12 cellular contexts compared by ENCODE assay signal in the genomic region with DNA sequence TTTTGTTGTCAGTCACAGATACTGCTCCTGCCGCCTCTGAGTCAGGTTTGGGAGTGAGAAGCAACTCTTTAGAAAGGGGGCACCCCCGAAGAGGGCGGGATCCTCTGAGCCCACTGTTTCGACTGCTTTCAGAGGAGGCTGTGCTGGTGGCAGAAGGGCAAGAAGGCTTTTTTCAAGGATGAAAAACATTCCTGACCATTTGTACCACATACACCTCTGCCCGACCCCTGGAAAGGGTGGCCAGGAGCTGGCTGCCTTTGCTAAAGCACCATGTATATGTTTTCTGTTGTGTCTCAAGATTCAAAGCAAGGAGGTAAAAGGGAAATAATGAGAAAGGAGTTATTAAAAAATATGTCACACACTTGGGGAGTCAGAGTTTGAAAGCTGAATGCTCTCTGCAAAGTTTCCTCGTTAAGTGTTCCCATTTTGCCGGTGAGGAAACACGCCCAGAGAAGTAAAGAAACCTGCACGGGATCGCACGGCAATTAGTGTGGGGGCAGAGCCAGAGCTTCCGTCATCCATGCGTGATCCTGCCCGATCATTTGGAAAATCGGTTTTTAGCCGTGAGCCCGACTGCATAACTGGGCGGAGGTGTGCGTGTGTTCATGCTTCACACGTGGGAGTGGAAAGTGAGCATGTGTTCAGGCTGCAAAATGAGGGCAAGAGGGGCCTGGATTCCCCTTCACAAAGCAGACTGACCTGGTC.
DNase-seq lines count a peak whose midpoint lies in the region; ATAC-seq, FAIRE-seq and TF ChIP-seq lines count a peak whose summit lies in the region.
"Had no signal": no experiment of that assay in that cellular context is flagged by ENCODE, and none has a peak within 500 bp of the region (broad histone marks: within the 10 kb centered on the region; RNA-seq: fewer than 3 reads in every experiment).

No MANE protein-coding gene starts in this region.

- H3K9me2 ChIP-seq in OCI-LY7 (ENCODE audit: insufficient read depth, low read length), result no peaks in the 10 kb centered on the region

- H2AFZ ChIP-seq in HepG2 (ENCODE audit: low read length) (no peak overlapping the region), osteoblast (ENCODE audit: low read length) (no peak overlapping the region), OCI-LY7 (ENCODE audit: low read length) (no peak overlapping the region), trophoblast cell (ENCODE audit: insufficient read depth, low read length, poor library complexity) (no peak overlapping the region)

- H2AK5ac ChIP-seq in trophoblast cell (ENCODE audit: low read length), result no peak overlapping the region

- no peak overlapping the region for H4K8ac ChIP-seq in trophoblast cell (ENCODE audit: low read depth, low read length)

- H3K79me1 ChIP-seq in trophoblast cell (ENCODE audit: low read length), result no peaks in the 10 kb centered on the region

- BruUV-seq in HepG2 (replicated peaks; lab: Mats Ljungman, UMichigan), result no TSS peak
- no TSS peak for BruUV-seq in OCI-LY7 (replicated peaks; lab: Mats Ljungman, UMichigan)

- FAIRE-seq in HepG2 (lab: Jason Lieb, UNC), result no peak

- in situ Hi-C loops in HepG2 (cut with HindIII; ENCODE audit: extremely low pct_ligation_motif_present, low pct_unique_long_range_greater_than_20kb), result no loop called here

- no peak overlapping the region for H3K27ac ChIP-seq in HepG2 (ENCODE audit: extremely low read length, insufficient read depth, low read length)
- no peak overlapping the region for H3K27ac ChIP-seq in right lobe of liver
- H3K27ac ChIP-seq in osteoblast (ENCODE audit: low read depth, low read length), result peak overlapping the region; percentile 90
- H3K27ac ChIP-seq in OCI-LY7 (ENCODE audit: low read depth, low read length, poor library complexity, severe bottlenecking), result no peak overlapping the region
- H3K27ac ChIP-seq in trophoblast cell (ENCODE audit: low read depth, low read length), result no peak overlapping the region
- H3K27ac ChIP-seq: Peyer's patch had no signal

- TF ChIP-seq POLR2A in HepG2 (IDR thresholded peaks at IDR 0.05; ENCODE audit: insufficient read depth in 1 of 2, low read depth in 2 of 2, low read length in 2 of 2), result no peak
- TF ChIP-seq POLR2A in right lobe of liver (IDR thresholded peaks at IDR 0.05), result no peak

- no peak for TF ChIP-seq CTCF in HepG2 (CRISPR knock-in tag; IDR thresholded peaks at IDR 0.05)
- no peak for TF ChIP-seq CTCF in right lobe of liver (IDR thresholded peaks at IDR 0.05)
- no peak for TF ChIP-seq CTCF in osteoblast (IDR thresholded peaks at IDR 0.05; ENCODE audit: extremely low read depth, low read depth, low read length)
- no peak for TF ChIP-seq CTCF in OCI-LY7 (conservative IDR thresholded peaks at IDR 0.05; ENCODE audit: low read length)

- H4K91ac ChIP-seq in trophoblast cell (ENCODE audit: low read depth, low read length), result no peak overlapping the region

- no peak overlapping the region for H4K12ac ChIP-seq in trophoblast cell (ENCODE audit: low read depth, low read length)

- H3K23ac ChIP-seq in trophoblast cell (ENCODE audit: low read length), result no peak overlapping the region

- TF ChIP-seq RAD21 in HepG2 (CRISPR knock-in tag; IDR thresholded peaks at IDR 0.05), result no peak

- DNase-seq in HepG2 (ENCODE audit: low spot score), result no peak
- no peak for DNase-seq in right lobe of liver
- DNase-seq in head of caudate nucleus, result peak in 31 of 42 donors; percentile 17 to 76 (median 54)
- DNase-seq in osteoblast (ENCODE audit: insufficient read length, low spot score, missing footprints), result no peak
- no peak for DNase-seq in OCI-LY7 (ENCODE audit: low spot score)
- DNase-seq in T-helper 9 cell, result no peak
- DNase-seq in KG1 (lab: John Stamatoyannopoulos, UW), result no peak
- DNase-seq in trophoblast cell, result no peak
- DNase-seq: DMS79 treated with DMSO at 0.1 percent for 48 hours, KBM-7, NCI-H2227 treated with DMSO at 0.1 percent for 48 hours, Peyer's patch had no signal

- H3K27me3 ChIP-seq in HepG2 (ENCODE audit: control insufficient read depth in 1 of 2, insufficient read depth in 2 of 2, low read length in 2 of 2) (peaks cover 3 to 30% of the 10 kb centered on the region in 2 experiments; a peak in 3 of 5 replicates), right lobe of liver (no peaks in the 10 kb centered on the region), osteoblast (ENCODE audit: insufficient read depth, low read length) (no peaks in the 10 kb centered on the region), trophoblast cell (ENCODE audit: insufficient read depth, low read length) (no peaks in the 10 kb centered on the region)
- H3K27me3 ChIP-seq: Peyer's patch had no signal

- H3K4me1 ChIP-seq in HepG2 (ENCODE audit: insufficient read depth, low read length), result no peaks in the 10 kb centered on the region
- H3K4me1 ChIP-seq in right lobe of liver, result no peaks in the 10 kb centered on the region
- peaks cover 57% of the 10 kb centered on the region for H3K4me1 ChIP-seq in osteoblast (ENCODE audit: insufficient read depth, low read length)
- no peaks in the 10 kb centered on the region for H3K4me1 ChIP-seq in OCI-LY7 (ENCODE audit: insufficient read depth, low read length, poor library complexity, severe bottlenecking)
- no peaks in the 10 kb centered on the region for H3K4me1 ChIP-seq in trophoblast cell (ENCODE audit: control insufficient read depth in 1 of 2, insufficient read depth in 2 of 2, low read length in 2 of 2)
- H3K4me1 ChIP-seq: Peyer's patch had no signal

- no peak overlapping the region for H3K4ac ChIP-seq in trophoblast cell (ENCODE audit: low read depth, low read length)

- TF ChIP-seq EP300 in HepG2 (IDR thresholded peaks at IDR 0.05; ENCODE audit: low read depth in 2 of 2, low read length in 2 of 2), result no peak
- TF ChIP-seq EP300 in HepG2 (CRISPR knock-in tag; IDR thresholded peaks at IDR 0.05; ENCODE audit: borderline replicate concordance), result no peak

- POLR2A ChIA-PET in HepG2 (lab: Yijun Ruan, JAX) (no interaction called here), OCI-LY7 (lab: Charles Lee) (interaction anchor here (0.6 kb wide), 1 partner anchor 1072 kb away, joined by 3 read pairs; no protein-coding TSS in a partner anchor)

- H3K14ac ChIP-seq in trophoblast cell (ENCODE audit: low read length), result no peak overlapping the region

- no peak overlapping the region for H3K18ac ChIP-seq in trophoblast cell (ENCODE audit: low read length)

- no peak overlapping the region for H3K4me2 ChIP-seq in HepG2 (ENCODE audit: low read depth, low read length)
- no peak overlapping the region for H3K4me2 ChIP-seq in osteoblast (ENCODE audit: insufficient read depth, low read length)
- no peak overlapping the region for H3K4me2 ChIP-seq in OCI-LY7 (ENCODE audit: low read length)
- H3K4me2 ChIP-seq in trophoblast cell (ENCODE audit: low read length), result no peak overlapping the region

- no peak overlapping the region for H2BK5ac ChIP-seq in trophoblast cell (ENCODE audit: low read depth, low read length, poor library complexity)

- 17% methylated on average over 19 of the region's 20 CpGs for WGBS in HepG2 (ENCODE audit: low lambda C conversion rate)
- 42% methylated on average over 16 of the region's 20 CpGs for WGBS in right lobe of liver (ENCODE audit: insufficient coverage, low coverage, low lambda C conversion rate, missing lambda C conversion rate)
- WGBS in trophoblast cell (ENCODE audit: extremely low coverage, insufficient coverage, insufficient read length), result no CpG with 5 or more reads among the region's 20 CpGs

- H3K79me2 ChIP-seq in HepG2 (ENCODE audit: insufficient read depth, low read length) (no peaks in the 10 kb centered on the region), osteoblast (ENCODE audit: insufficient read depth, low read length) (peaks cover 65% of the 10 kb centered on the region), OCI-LY7 (ENCODE audit: insufficient read depth, low read depth, low read length) (no peaks in the 10 kb centered on the region), trophoblast cell (ENCODE audit: control insufficient read depth, insufficient read depth, low read length, poor library complexity) (no peaks in the 10 kb centered on the region)

- H3K4me3 ChIP-seq in HepG2 (replicated peaks in 1 of 3; ENCODE audit: insufficient read depth in 1 of 3, low read depth in 2 of 3, low read length in 3 of 3), result no peak overlapping the region
- no peak overlapping the region for H3K4me3 ChIP-seq in right lobe of liver
- H3K4me3 ChIP-seq in osteoblast (ENCODE audit: insufficient read depth, low read length), result no peak overlapping the region
- H3K4me3 ChIP-seq in OCI-LY7 (ENCODE audit: low read depth, low read length, poor library complexity, severe bottlenecking), result no peak overlapping the region
- H3K4me3 ChIP-seq in trophoblast cell (ENCODE audit: low read depth, low read length), result no peak overlapping the region
- H3K4me3 ChIP-seq: Peyer's patch had no signal

- intact Hi-C loops in HepG2 (cut with micrococcal nuclease; ENCODE audit: unreplicated experiment) (no loop called here), right lobe of liver (cut with DNase I) (no loop called here), head of caudate nucleus (cut with DNase I) (no loop called here), OCI-LY7 (cut with micrococcal nuclease; ENCODE audit: unreplicated experiment) (no loop called here)

- no peak overlapping the region for H2BK12ac ChIP-seq in trophoblast cell (ENCODE audit: low read length)

- H3K9ac ChIP-seq in HepG2 (ENCODE audit: insufficient read depth, low read depth, low read length) (no peak overlapping the region), trophoblast cell (ENCODE audit: low read length) (no peak overlapping the region)

- no peaks in the 10 kb centered on the region for H3K36me3 ChIP-seq in HepG2 (replicated peaks in 1 of 2; ENCODE audit: control insufficient read depth in 1 of 2, insufficient read depth in 2 of 2, low read length in 2 of 2)
- no peaks in the 10 kb centered on the region for H3K36me3 ChIP-seq in right lobe of liver
- H3K36me3 ChIP-seq in osteoblast (ENCODE audit: insufficient read depth, low read length), result peaks cover 13% of the 10 kb centered on the region
- no peaks in the 10 kb centered on the region for H3K36me3 ChIP-seq in OCI-LY7 (ENCODE audit: insufficient read depth, low read length)
- no peaks in the 10 kb centered on the region for H3K36me3 ChIP-seq in trophoblast cell (ENCODE audit: control insufficient read depth in 1 of 2, insufficient read depth in 2 of 2, low read length in 2 of 2)
- H3K36me3 ChIP-seq: Peyer's patch had no signal

- H2BK120ac ChIP-seq in trophoblast cell (ENCODE audit: insufficient read depth, low read length, poor library complexity), result no peak overlapping the region

- ATAC-seq in HepG2, result no peak
- ATAC-seq in right lobe of liver, result no peak

- H4K20me1 ChIP-seq in HepG2 (ENCODE audit: insufficient read depth, low read length) (no peaks in the 10 kb centered on the region), osteoblast (ENCODE audit: insufficient read depth, low read length) (no peaks in the 10 kb centered on the region), OCI-LY7 (ENCODE audit: insufficient read depth, low read length) (no peaks in the 10 kb centered on the region)

- CTCF ChIA-PET in HepG2 (lab: Yijun Ruan, JAX; ENCODE audit: low intra/inter-chr PET ratio, low total read pairs), result no interaction called here
- CTCF ChIA-PET in OCI-LY7 (lab: Charles Lee; ENCODE audit: unreplicated experiment), result no interaction called here

- H3K9me3 ChIP-seq in HepG2 (ENCODE audit: low read length), result no peaks in the 10 kb centered on the region
- H3K9me3 ChIP-seq in right lobe of liver, result no peaks in the 10 kb centered on the region
- H3K9me3 ChIP-seq in osteoblast (ENCODE audit: low read depth, low read length), result no peaks in the 10 kb centered on the region
- H3K9me3 ChIP-seq in OCI-LY7 (ENCODE audit: low read length), result no peaks in the 10 kb centered on the region
- peaks cover 8% of the 10 kb centered on the region for H3K9me3 ChIP-seq in trophoblast cell (ENCODE audit: insufficient read depth, low read depth, low read length)
- H3K9me3 ChIP-seq: Peyer's patch had no signal

Comparison
In these comparisons a context has a peak if more than half of its experiments do, and no peak if none do; other contexts are left out.
1. DNase-seq: peak in head of caudate nucleus (31 of 42); none in HepG2 (single experiment), right lobe of liver (0 of 3), osteoblast (single experiment), OCI-LY7 (single experiment), T-helper 9 cell (single experiment), KG1 (single experiment) and trophoblast cell (0 of 2).